In genomic region chr2:128268611-128269357, GRCh38 we compare ENCODE assay signal across 19 cellular contexts. TPM values are rescaled to one million over a fixed set of nuclear protein-coding genes. Genes with fewer than 3 reads are reported as not detected.
DNase-seq lines count a peak whose midpoint lies in the region; ATAC-seq, FAIRE-seq and TF ChIP-seq lines count a peak whose summit lies in the region.
"Had no signal": no experiment of that assay in that cellular context is flagged by ENCODE, and none has a peak within 500 bp of the region (broad histone marks: within the 10 kb centered on the region; RNA-seq: fewer than 3 reads in every experiment).

No MANE protein-coding gene starts in this region.

- no peak for FAIRE-seq in HepG2 (lab: Jason Lieb, UNC)
- FAIRE-seq: D721Med, RCC 7860 had no signal

- H3K27ac ChIP-seq in HepG2 (ENCODE audit: extremely low read length, insufficient read depth, low read length), result no peak overlapping the region
- H3K27ac ChIP-seq in testis, result no peak overlapping the region

- no peak for TF ChIP-seq POLR2A in HepG2 (IDR thresholded peaks at IDR 0.05; ENCODE audit: insufficient read depth in 1 of 2, low read depth in 2 of 2, low read length in 2 of 2)
- no peak for TF ChIP-seq POLR2A in testis (IDR thresholded peaks at IDR 0.05)

- H3K4me3 Mint-ChIP-seq in central memory CD8-positive, alpha-beta T cell, result no peak overlapping the region
- H3K4me3 Mint-ChIP-seq: CD8-positive, alpha-beta T cell had no signal

- DNase-seq in Right ventricle myocardium superior (peak; percentile 31), left ventricle myocardium superior (no peak), HepG2 (ENCODE audit: low spot score) (no peak), testis (peak; percentile 27), NCI-H2227 (lab: John Stamatoyannopoulos, UW; ENCODE audit: unreplicated experiment) (no peak)
- DNase-seq in central memory CD8-positive, alpha-beta T cell (ENCODE audit: low spot score in 2 of 2), result no peak
- DNase-seq in stimulated activated CD4-positive, alpha-beta T cell treated with anti-CD3 and anti-CD28 coated beads, Interleukin-15, amount 100 ng/mL, for 24 hours, result no peak
- DNase-seq: BE2C, GF-D8, Karpas-422, MM.1S, NCI-H1105, NCI-H1694 treated with DMSO at 0.1 percent for 48 hours, NCI-H82, SIG-M5 had no signal

- TF ChIP-seq RAD21 in HepG2 (CRISPR knock-in tag; IDR thresholded peaks at IDR 0.05), result no peak

- peak overlapping the region; percentile 55 for H3K27ac Mint-ChIP-seq in central memory CD8-positive, alpha-beta T cell (ENCODE audit: low read depth)
- H3K27ac Mint-ChIP-seq: CD8-positive, alpha-beta T cell had no signal

- H3K4me3 ChIP-seq in HepG2 (replicated peaks in 1 of 3; ENCODE audit: insufficient read depth in 1 of 3, low read depth in 2 of 3, low read length in 3 of 3) (no peak overlapping the region), testis (no peak overlapping the region)

- CTCF ChIA-PET in HepG2 (lab: Yijun Ruan, JAX; ENCODE audit: low intra/inter-chr PET ratio, low total read pairs), result no interaction called here

- H3K79me2 ChIP-seq in HepG2 (ENCODE audit: insufficient read depth, low read length), result peaks cover 22% of the 10 kb centered on the region

- H3K9me3 ChIP-seq in HepG2 (ENCODE audit: low read length) (no peaks in the 10 kb centered on the region), testis (no peaks in the 10 kb centered on the region)
- H3K9me3 ChIP-seq: BE2C had no signal

- no TSS peak for BruUV-seq in HepG2 (replicated peaks; lab: Mats Ljungman, UMichigan)

- 97% methylated on average over 23 of the region's 31 CpGs for WGBS in HepG2 (ENCODE audit: low lambda C conversion rate)
- WGBS in testis, 2 donors, result 92% methylated on average over 22 of the region's 31 CpGs; no CpG with 5 or more reads in 1 of the 2 donors

- H3K4me2 ChIP-seq in HepG2 (ENCODE audit: low read depth, low read length), result no peak overlapping the region

- intact Hi-C loops in Right ventricle myocardium superior (cut with DNase I) (no loop called here), left ventricle myocardium superior (cut with micrococcal nuclease) (no loop called here), HepG2 (cut with micrococcal nuclease; ENCODE audit: unreplicated experiment) (no loop called here), testis (cut with DNase I; ENCODE audit: low total_unique reads) (no loop called here)

- H3K27me3 ChIP-seq in HepG2 (ENCODE audit: control insufficient read depth in 1 of 2, insufficient read depth in 2 of 2, low read length in 2 of 2), result no peaks in the 10 kb centered on the region
- no peaks in the 10 kb centered on the region for H3K27me3 ChIP-seq in testis
- H3K27me3 ChIP-seq: BE2C had no signal

- H3K4me1 Mint-ChIP-seq in central memory CD8-positive, alpha-beta T cell, result peaks cover 6% of the 10 kb centered on the region

- H3K4me1 ChIP-seq in HepG2 (ENCODE audit: insufficient read depth, low read length) (peaks cover 29% of the 10 kb centered on the region), testis (peaks cover 31% of the 10 kb centered on the region)
- H3K4me1 ChIP-seq: BE2C had no signal

- H4K20me1 ChIP-seq in HepG2 (ENCODE audit: insufficient read depth, low read length), result peaks cover 29% of the 10 kb centered on the region; the same call in 1 of the 2 replicates

- TF ChIP-seq CTCF in HepG2 (CRISPR knock-in tag; IDR thresholded peaks at IDR 0.05), result no peak
- TF ChIP-seq CTCF in testis (IDR thresholded peaks at IDR 0.05), result no peak

- no peaks in the 10 kb centered on the region for H3K9me3 Mint-ChIP-seq in central memory CD8-positive, alpha-beta T cell
- H3K9me3 Mint-ChIP-seq: CD8-positive, alpha-beta T cell had no signal

- in situ Hi-C loops in HepG2 (cut with HindIII; ENCODE audit: extremely low pct_ligation_motif_present, low pct_unique_long_range_greater_than_20kb), result no loop called here

- H2AFZ ChIP-seq in HepG2 (ENCODE audit: low read length), result no peak overlapping the region

- H3K36me3 Mint-ChIP-seq in central memory CD8-positive, alpha-beta T cell (ENCODE audit: insufficient read depth), result no peaks in the 10 kb centered on the region

- H3K36me3 ChIP-seq in HepG2 (replicated peaks in 1 of 2; ENCODE audit: control insufficient read depth in 1 of 2, insufficient read depth in 2 of 2, low read length in 2 of 2), result peaks cover 30 to 48% of the 10 kb centered on the region in 2 experiments; a peak in 4 of 5 replicates
- no peaks in the 10 kb centered on the region for H3K36me3 ChIP-seq in testis (ENCODE audit: low read depth, missing control alignments)
- H3K36me3 ChIP-seq: BE2C had no signal

- POLR2A ChIA-PET in HepG2 (lab: Yijun Ruan, JAX), result no interaction called here

- no peak overlapping the region for H3K9ac ChIP-seq in HepG2 (ENCODE audit: insufficient read depth, low read depth, low read length)

- no peaks in the 10 kb centered on the region for H3K27me3 Mint-ChIP-seq in central memory CD8-positive, alpha-beta T cell

- ATAC-seq in Right ventricle myocardium superior (ENCODE audit: poor library complexity) (no peak), left ventricle myocardium superior (no peak), HepG2 (no peak), GM21723 (IDR thresholded peaks at IDR 0.05; ENCODE audit: unreplicated experiment) (no peak)
- ATAC-seq in central memory CD8-positive, alpha-beta T cell (replicated peaks; ENCODE audit: extremely low read depth, poor library complexity, severe bottlenecking), result no peak
- ATAC-seq: CD8-positive, alpha-beta T cell had no signal

- TF ChIP-seq EP300 in HepG2 (IDR thresholded peaks at IDR 0.05; ENCODE audit: low read depth in 2 of 2, low read length in 2 of 2), result no peak
- no peak for TF ChIP-seq EP300 in HepG2 (CRISPR knock-in tag; IDR thresholded peaks at IDR 0.05; ENCODE audit: borderline replicate concordance)

TF ChIP-seq in HepG2, 621 proteins besides CTCF, POLR2A, EP300 and RAD21 (continues in another document):
- TF ChIP-seq MBD4 (IDR thresholded peaks at IDR 0.05; ENCODE audit: borderline replicate concordance, low read length) (no peak), ZKSCAN5 (CRISPR knock-in tag; IDR thresholded peaks at IDR 0.05) (no peak), FUBP1 (CRISPR knock-in tag; IDR thresholded peaks at IDR 0.05; ENCODE audit: borderline replicate concordance) (no peak), RFX5 (IDR thresholded peaks at IDR 0.05; ENCODE audit: low read depth, low read length) (no peak), HNRNPL (IDR thresholded peaks at IDR 0.05; ENCODE audit: low read depth, low read length) (peak; percentile 74; the same call in 1 of the 2 replicates), ETS1 (CRISPR knock-in tag; IDR thresholded peaks at IDR 0.05) (no peak), SOX13 (IDR thresholded peaks at IDR 0.05) (no peak), SOX13 (CRISPR knock-in tag; conservative IDR thresholded peaks at IDR 0.05 in 1 of 2, IDR thresholded peaks at IDR 0.05 in 1 of 2) (no peak), DNMT3B (CRISPR knock-in tag; conservative IDR thresholded peaks at IDR 0.05) (no peak)

RNA-seq across cellular contexts. Expression of gene HS6ST1, which starts 49.9 kb away (rescaled TPM):
- total RNA-seq in Right ventricle myocardium superior (35.1 TPM), left ventricle myocardium superior (35.2 TPM), HepG2 (2016; rRNA removed; fragmentation: Illumina TruSeq; extraction: Trizol) (68.4 and 84.6 TPM in 2 replicates), testis (100 to 1,000 TPM; 143 to 203 TPM)
- total RNA-seq in HepG2 (2016; cell fraction: cytosol; rRNA removed; fragmentation: Illumina TruSeq; extraction: Trizol; ENCODE audit: low read depth), result 8.0 TPM in 2 replicates
- total RNA-seq in HepG2 (2016; cell fraction: insoluble cytoplasmic fraction; rRNA removed; fragmentation: Illumina TruSeq; extraction: Trizol), result 60.2 and 86.4 TPM in 2 replicates
- 38.4 and 40.3 TPM in 2 replicates for total RNA-seq in HepG2 (2016; cell fraction: membrane; rRNA removed; fragmentation: Illumina TruSeq; extraction: Trizol)
- total RNA-seq in HepG2 (2016; cell fraction: nucleus; rRNA removed; fragmentation: Illumina TruSeq; extraction: Trizol), result 59.1 and 66.3 TPM in 2 replicates
- polyA plus RNA-seq in HepG2 (2011; rRNA removed) (34.5 and 42.2 TPM in 2 replicates), testis (ENCODE audit: insufficient read depth, low read depth, low replicate concordance) (58.7 TPM)
- 35.2 and 53.7 TPM in 2 replicates for polyA plus RNA-seq in HepG2 (2011; cell fraction: cytosol; rRNA removed)
- polyA plus RNA-seq in HepG2 (2011; cell fraction: nucleus; rRNA removed), result 38.8 and 44.3 TPM in 2 replicates
- polyA plus RNA-seq in HepG2 (2012), result 50.2 and 79.5 TPM in 2 replicates
- 5.2 and 5.6 TPM in 2 replicates for polyA plus RNA-seq in HepG2 (2016; cell fraction: cytosol; fragmentation: Illumina TruSeq; extraction: Trizol; ENCODE audit: low read depth)
- 70.3 and 83.1 TPM in 2 replicates for polyA plus RNA-seq in HepG2 (2016; cell fraction: insoluble cytoplasmic fraction; fragmentation: Illumina TruSeq; extraction: Trizol; ENCODE audit: low read depth)
- polyA plus RNA-seq in HepG2 (2016; cell fraction: membrane; fragmentation: Illumina TruSeq; extraction: Trizol; ENCODE audit: low read depth), result 24.6 and 27.0 TPM in 2 replicates
- polyA plus RNA-seq in HepG2 (2016; cell fraction: nucleus; fragmentation: Illumina TruSeq; extraction: Trizol; ENCODE audit: insufficient read depth, low read depth), result 106 and 113 TPM in 2 replicates
- polyA minus RNA-seq in HepG2 (2011; rRNA and poly(A)+ RNA removed; ENCODE audit: low replicate concordance), result 7.6 and 148 TPM in 2 replicates
- 47.4 and 52.3 TPM in 2 replicates for polyA minus RNA-seq in HepG2 (2011; cell fraction: cytosol; rRNA and poly(A)+ RNA removed)
- polyA minus RNA-seq in HepG2 (2011; cell fraction: nucleus; rRNA and poly(A)+ RNA removed), result 39.0 and 60.8 TPM in 2 replicates

Comparison
In these comparisons a context has a peak if more than half of its experiments do, and no peak if none do; other contexts are left out.
1. DNase-seq: peak in Right ventricle myocardium superior (single experiment) and testis (single experiment); none in left ventricle myocardium superior (single experiment), central memory CD8-positive, alpha-beta T cell (0 of 2), HepG2 (single experiment), stimulated activated CD4-positive, alpha-beta T cell treated with anti-CD3 and anti-CD28 coated beads, Interleukin-15, amount 100 ng/mL, for 24 hours (single experiment) and NCI-H2227 (single experiment).